ENCODE assay signal across 1 cellular context in genomic region chr16:57600048-57600835, GRCh38.
TF ChIP-seq lines count a peak whose summit lies in the region.

No MANE protein-coding gene starts in this region.

TF ChIP-seq in HepG2, 621 proteins besides CTCF, POLR2A, EP300 and RAD21 (continued from another document and continues in another):
- TF ChIP-seq, protein P1, sequence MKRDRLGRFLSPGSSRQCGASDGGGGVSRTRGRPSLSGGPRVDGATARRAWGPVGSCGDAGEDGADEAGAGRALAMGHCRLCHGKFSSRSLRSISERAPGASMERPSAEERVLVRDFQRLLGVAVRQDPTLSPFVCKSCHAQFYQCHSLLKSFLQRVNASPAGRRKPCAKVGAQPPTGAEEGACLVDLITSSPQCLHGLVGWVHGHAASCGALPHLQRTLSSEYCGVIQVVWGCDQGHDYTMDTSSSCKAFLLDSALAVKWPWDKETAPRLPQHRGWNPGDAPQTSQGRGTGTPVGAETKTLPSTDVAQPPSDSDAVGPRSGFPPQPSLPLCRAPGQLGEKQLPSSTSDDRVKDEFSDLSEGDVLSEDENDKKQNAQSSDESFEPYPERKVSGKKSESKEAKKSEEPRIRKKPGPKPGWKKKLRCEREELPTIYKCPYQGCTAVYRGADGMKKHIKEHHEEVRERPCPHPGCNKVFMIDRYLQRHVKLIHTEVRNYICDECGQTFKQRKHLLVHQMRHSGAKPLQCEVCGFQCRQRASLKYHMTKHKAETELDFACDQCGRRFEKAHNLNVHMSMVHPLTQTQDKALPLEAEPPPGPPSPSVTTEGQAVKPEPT (CRISPR knock-in tag; IDR thresholded peaks at IDR 0.05; ENCODE audit: low read depth): no peak
- peak; percentile 31; the same call in 1 of the 2 replicates for TF ChIP-seq KAT7 (CRISPR knock-in tag; IDR thresholded peaks at IDR 0.05; ENCODE audit: borderline replicate concordance)
- TF ChIP-seq NR2F1 (CRISPR knock-in tag; IDR thresholded peaks at IDR 0.05): no peak
- no peak for TF ChIP-seq ONECUT2 (CRISPR knock-in tag; IDR thresholded peaks at IDR 0.05)
- no peak for TF ChIP-seq HNRNPUL1 (IDR thresholded peaks at IDR 0.05; ENCODE audit: low read depth, low read length)
- TF ChIP-seq SPEN (CRISPR knock-in tag; IDR thresholded peaks at IDR 0.05; ENCODE audit: low read depth): no peak
- no peak for TF ChIP-seq ZNF101 (CRISPR knock-in tag; IDR thresholded peaks at IDR 0.05; ENCODE audit: borderline replicate concordance, low read depth)
- TF ChIP-seq GPN1 (CRISPR knock-in tag; IDR thresholded peaks at IDR 0.05; ENCODE audit: borderline replicate concordance): peak; percentile 67; the same call in 1 of the 2 replicates
- no peak for TF ChIP-seq ZNF367 (CRISPR knock-in tag; IDR thresholded peaks at IDR 0.05; ENCODE audit: borderline replicate concordance)
- TF ChIP-seq, protein P2, sequence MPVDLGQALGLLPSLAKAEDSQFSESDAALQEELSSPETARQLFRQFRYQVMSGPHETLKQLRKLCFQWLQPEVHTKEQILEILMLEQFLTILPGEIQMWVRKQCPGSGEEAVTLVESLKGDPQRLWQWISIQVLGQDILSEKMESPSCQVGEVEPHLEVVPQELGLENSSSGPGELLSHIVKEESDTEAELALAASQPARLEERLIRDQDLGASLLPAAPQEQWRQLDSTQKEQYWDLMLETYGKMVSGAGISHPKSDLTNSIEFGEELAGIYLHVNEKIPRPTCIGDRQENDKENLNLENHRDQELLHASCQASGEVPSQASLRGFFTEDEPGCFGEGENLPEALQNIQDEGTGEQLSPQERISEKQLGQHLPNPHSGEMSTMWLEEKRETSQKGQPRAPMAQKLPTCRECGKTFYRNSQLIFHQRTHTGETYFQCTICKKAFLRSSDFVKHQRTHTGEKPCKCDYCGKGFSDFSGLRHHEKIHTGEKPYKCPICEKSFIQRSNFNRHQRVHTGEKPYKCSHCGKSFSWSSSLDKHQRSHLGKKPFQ (CRISPR knock-in tag; IDR thresholded peaks at IDR 0.05; ENCODE audit: insufficient replicate concordance): no peak
- TF ChIP-seq, protein P3, sequence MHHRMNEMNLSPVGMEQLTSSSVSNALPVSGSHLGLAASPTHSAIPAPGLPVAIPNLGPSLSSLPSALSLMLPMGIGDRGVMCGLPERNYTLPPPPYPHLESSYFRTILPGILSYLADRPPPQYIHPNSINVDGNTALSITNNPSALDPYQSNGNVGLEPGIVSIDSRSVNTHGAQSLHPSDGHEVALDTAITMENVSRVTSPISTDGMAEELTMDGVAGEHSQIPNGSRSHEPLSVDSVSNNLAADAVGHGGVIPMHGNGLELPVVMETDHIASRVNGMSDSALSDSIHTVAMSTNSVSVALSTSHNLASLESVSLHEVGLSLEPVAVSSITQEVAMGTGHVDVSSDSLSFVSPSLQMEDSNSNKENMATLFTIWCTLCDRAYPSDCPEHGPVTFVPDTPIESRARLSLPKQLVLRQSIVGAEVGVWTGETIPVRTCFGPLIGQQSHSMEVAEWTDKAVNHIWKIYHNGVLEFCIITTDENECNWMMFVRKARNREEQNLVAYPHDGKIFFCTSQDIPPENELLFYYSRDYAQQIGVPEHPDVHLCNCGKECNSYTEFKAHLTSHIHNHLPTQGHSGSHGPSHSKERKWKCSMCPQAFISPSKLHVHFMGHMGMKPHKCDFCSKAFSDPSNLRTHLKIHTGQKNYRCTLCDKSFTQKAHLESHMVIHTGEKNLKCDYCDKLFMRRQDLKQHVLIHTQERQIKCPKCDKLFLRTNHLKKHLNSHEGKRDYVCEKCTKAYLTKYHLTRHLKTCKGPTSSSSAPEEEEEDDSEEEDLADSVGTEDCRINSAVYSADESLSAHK (CRISPR knock-in tag; IDR thresholded peaks at IDR 0.05; ENCODE audit: borderline replicate concordance): no peak
- TF ChIP-seq RFX3 (CRISPR knock-in tag; IDR thresholded peaks at IDR 0.05): no peak
- 0 out of 2 replicates have a peak, but pooled peaks have one; percentile 42 for TF ChIP-seq POGZ (CRISPR knock-in tag; IDR thresholded peaks at IDR 0.05)
- TF ChIP-seq WIZ (CRISPR knock-in tag; IDR thresholded peaks at IDR 0.05): no peak; the same call in 1 of the 2 replicates
- no peak for TF ChIP-seq SRF (IDR thresholded peaks at IDR 0.05; ENCODE audit: low read depth, low read length)
- no peak for TF ChIP-seq IRX3 (CRISPR knock-in tag; IDR thresholded peaks at IDR 0.05; ENCODE audit: borderline replicate concordance, low read depth)
- TF ChIP-seq E2F1 (CRISPR knock-in tag; IDR thresholded peaks at IDR 0.05): no peak
- peak; percentile 72 for TF ChIP-seq MYC (CRISPR knock-in tag; IDR thresholded peaks at IDR 0.05; ENCODE audit: borderline replicate concordance)
- TF ChIP-seq, protein P4, sequence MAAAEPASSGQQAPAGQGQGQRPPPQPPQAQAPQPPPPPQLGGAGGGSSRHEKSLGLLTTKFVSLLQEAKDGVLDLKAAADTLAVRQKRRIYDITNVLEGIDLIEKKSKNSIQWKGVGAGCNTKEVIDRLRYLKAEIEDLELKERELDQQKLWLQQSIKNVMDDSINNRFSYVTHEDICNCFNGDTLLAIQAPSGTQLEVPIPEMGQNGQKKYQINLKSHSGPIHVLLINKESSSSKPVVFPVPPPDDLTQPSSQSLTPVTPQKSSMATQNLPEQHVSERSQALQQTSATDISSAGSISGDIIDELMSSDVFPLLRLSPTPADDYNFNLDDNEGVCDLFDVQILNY (CRISPR knock-in tag; conservative IDR thresholded peaks at IDR 0.05): no peak
- no peak for TF ChIP-seq MTA3 (CRISPR knock-in tag; IDR thresholded peaks at IDR 0.05)
- 0 out of 2 replicates have a peak, but pooled peaks have one; percentile 42 for TF ChIP-seq TRIM24 (CRISPR knock-in tag; IDR thresholded peaks at IDR 0.05)
- TF ChIP-seq KAT8 (CRISPR knock-in tag; IDR thresholded peaks at IDR 0.05): 0 out of 2 replicates have a peak, but pooled peaks have one; percentile 46
- TF ChIP-seq SP5 (CRISPR knock-in tag; IDR thresholded peaks at IDR 0.05; ENCODE audit: borderline replicate concordance, low read depth): no peak
- TF ChIP-seq GPBP1L1 (CRISPR knock-in tag; IDR thresholded peaks at IDR 0.05): no peak
- TF ChIP-seq ZUFSP (CRISPR knock-in tag; IDR thresholded peaks at IDR 0.05; ENCODE audit: borderline replicate concordance): no peak
- no peak for TF ChIP-seq BRCA1 (CRISPR knock-in tag; IDR thresholded peaks at IDR 0.05)
- no peak for TF ChIP-seq TOE1 (CRISPR knock-in tag; IDR thresholded peaks at IDR 0.05)
- TF ChIP-seq PRDM15 (CRISPR knock-in tag; IDR thresholded peaks at IDR 0.05): no peak
- TF ChIP-seq, protein P5, sequence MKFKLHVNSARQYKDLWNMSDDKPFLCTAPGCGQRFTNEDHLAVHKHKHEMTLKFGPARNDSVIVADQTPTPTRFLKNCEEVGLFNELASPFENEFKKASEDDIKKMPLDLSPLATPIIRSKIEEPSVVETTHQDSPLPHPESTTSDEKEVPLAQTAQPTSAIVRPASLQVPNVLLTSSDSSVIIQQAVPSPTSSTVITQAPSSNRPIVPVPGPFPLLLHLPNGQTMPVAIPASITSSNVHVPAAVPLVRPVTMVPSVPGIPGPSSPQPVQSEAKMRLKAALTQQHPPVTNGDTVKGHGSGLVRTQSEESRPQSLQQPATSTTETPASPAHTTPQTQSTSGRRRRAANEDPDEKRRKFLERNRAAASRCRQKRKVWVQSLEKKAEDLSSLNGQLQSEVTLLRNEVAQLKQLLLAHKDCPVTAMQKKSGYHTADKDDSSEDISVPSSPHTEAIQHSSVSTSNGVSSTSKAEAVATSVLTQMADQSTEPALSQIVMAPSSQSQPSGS (CRISPR knock-in tag; IDR thresholded peaks at IDR 0.05): 0 out of 2 replicates have a peak, but pooled peaks have one; percentile 60
- TF ChIP-seq SRSF4 (IDR thresholded peaks at IDR 0.05; ENCODE audit: low read depth, low read length, poor library complexity, severe bottlenecking): no peak
- TF ChIP-seq ZNF17 (CRISPR knock-in tag; IDR thresholded peaks at IDR 0.05): no peak
- TF ChIP-seq MZF1 (CRISPR knock-in tag; IDR thresholded peaks at IDR 0.05; ENCODE audit: borderline replicate concordance): no peak
- no peak for TF ChIP-seq ZNF235 (CRISPR knock-in tag; IDR thresholded peaks at IDR 0.05; ENCODE audit: borderline replicate concordance)
- TF ChIP-seq GTF3A (CRISPR knock-in tag; conservative IDR thresholded peaks at IDR 0.05): no peak
- no peak for TF ChIP-seq SP4 (CRISPR knock-in tag; IDR thresholded peaks at IDR 0.05)
- TF ChIP-seq, protein P6, sequence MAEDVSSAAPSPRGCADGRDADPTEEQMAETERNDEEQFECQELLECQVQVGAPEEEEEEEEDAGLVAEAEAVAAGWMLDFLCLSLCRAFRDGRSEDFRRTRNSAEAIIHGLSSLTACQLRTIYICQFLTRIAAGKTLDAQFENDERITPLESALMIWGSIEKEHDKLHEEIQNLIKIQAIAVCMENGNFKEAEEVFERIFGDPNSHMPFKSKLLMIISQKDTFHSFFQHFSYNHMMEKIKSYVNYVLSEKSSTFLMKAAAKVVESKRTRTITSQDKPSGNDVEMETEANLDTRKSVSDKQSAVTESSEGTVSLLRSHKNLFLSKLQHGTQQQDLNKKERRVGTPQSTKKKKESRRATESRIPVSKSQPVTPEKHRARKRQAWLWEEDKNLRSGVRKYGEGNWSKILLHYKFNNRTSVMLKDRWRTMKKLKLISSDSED (CRISPR knock-in tag; IDR thresholded peaks at IDR 0.05): no peak
- TF ChIP-seq DRAP1 (CRISPR knock-in tag; IDR thresholded peaks at IDR 0.05): 0 out of 2 replicates have a peak, but pooled peaks have one; percentile 15
- TF ChIP-seq SIN3B (IDR thresholded peaks at IDR 0.05; ENCODE audit: low read length): no peak; the same call in 1 of the 2 replicates
- TF ChIP-seq GMEB2 (CRISPR knock-in tag; IDR thresholded peaks at IDR 0.05; ENCODE audit: low read depth): no peak
- TF ChIP-seq AKAP8 (CRISPR knock-in tag; IDR thresholded peaks at IDR 0.05): no peak
- no peak for TF ChIP-seq CREM (IDR thresholded peaks at IDR 0.05)
- no peak for TF ChIP-seq CREM (CRISPR knock-in tag; IDR thresholded peaks at IDR 0.05)
